Comparison of ENCODE assay signal across 19 cellular contexts in the genomic region with DNA sequence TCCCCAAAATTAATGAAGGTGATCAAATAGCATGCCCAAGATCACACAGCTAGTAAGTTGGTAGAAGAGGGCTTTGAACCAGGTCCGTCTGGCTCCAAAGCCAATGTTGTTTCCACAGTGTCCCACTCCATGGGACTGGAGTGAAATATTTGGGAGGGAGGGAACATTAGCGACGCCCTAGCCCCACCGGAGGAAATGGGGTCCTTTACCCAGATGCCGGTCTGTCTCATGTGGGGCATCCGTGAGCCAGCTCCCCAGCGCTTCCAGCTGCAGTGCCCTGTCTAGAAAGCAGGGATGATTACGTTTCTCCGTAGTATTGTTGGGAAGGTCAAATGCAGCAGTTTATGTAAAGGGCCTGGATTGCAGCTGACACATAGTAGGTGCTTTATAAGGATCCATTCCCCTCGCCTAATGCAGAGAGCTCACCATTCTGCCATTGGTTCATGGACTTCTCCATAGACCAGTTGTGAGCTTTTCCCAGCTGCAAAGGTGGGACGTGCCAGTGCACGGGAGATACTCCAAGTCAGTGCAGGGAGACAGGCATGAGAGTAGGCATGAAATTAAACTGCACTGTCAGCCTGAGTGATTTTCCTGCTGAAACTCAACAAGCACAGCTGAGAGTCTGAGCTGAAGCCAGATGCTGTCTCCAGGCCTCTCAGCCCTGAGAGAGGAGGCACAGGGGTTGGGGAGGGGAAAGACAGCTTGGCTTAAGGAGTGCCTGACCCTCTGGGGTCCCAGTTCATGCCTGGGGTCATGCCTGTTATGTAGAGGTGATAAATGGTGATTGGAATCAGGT. TPM values are rescaled to one million over a fixed set of nuclear protein-coding genes. Genes with fewer than 3 reads are reported as not detected.
A peak's percentile ranks its signal among the peaks of the same experiment; 100 is the strongest.
DNase-seq lines count a peak whose midpoint lies in the region; ATAC-seq and TF ChIP-seq lines count a peak whose summit lies in the region.
"Had no signal": no experiment of that assay in that cellular context is flagged by ENCODE, and none has a peak within 500 bp of the region (broad histone marks: within the 10 kb centered on the region; RNA-seq: fewer than 3 reads in every experiment).

No MANE protein-coding gene starts in this region.

- POLR2A ChIA-PET in WTC11 (lab: Charles Lee): interaction anchor here (0.6 kb wide), 1 partner anchor 76 kb away, joined by 3 read pairs; no protein-coding TSS in a partner anchor

- H3K9me3 ChIP-seq in DOHH2 (ENCODE audit: control insufficient read depth, insufficient read depth, low read length): no peaks in the 10 kb centered on the region
- no peaks in the 10 kb centered on the region for H3K9me3 ChIP-seq in neural cell (ENCODE audit: low read length)
- H3K9me3 ChIP-seq: body of pancreas, esophagus squamous epithelium, HAP-1, mucosa of descending colon, prostate gland had no signal

- H3K36me3 ChIP-seq in DOHH2 (ENCODE audit: control insufficient read depth, low read length) (no peaks in the 10 kb centered on the region), neural cell (ENCODE audit: insufficient read depth, low read length) (no peaks in the 10 kb centered on the region)
- H3K36me3 ChIP-seq: HAP-1, prostate gland had no signal

- H3K4me3 ChIP-seq in DOHH2 (ENCODE audit: low read length) (no peak overlapping the region), neural cell (ENCODE audit: low read length) (no peak overlapping the region)
- H3K4me3 ChIP-seq: body of pancreas, esophagus squamous epithelium, HAP-1, mucosa of descending colon, prostate gland had no signal

- no peaks in the 10 kb centered on the region for H3K27me3 Mint-ChIP-seq in WTC11 (ENCODE audit: low read depth)
- no peaks in the 10 kb centered on the region for H3K27me3 Mint-ChIP-seq in activated T-cell treated with anti-CD3 and anti-CD28 coated beads, Interleukin-2, amount 50 U/mL, for 24 hours
- H3K27me3 Mint-ChIP-seq: activated B cell treated with CpG ODN at 0.5 μM for 24 hours; activated naive CD8-positive, alpha-beta T cell treated with anti-CD3 and anti-CD28 coated beads, Interleukin-2, amount 50 U/mL, for 24 hours had no signal

- H3K27ac ChIP-seq in DOHH2 (ENCODE audit: low read depth, low read length): no peak overlapping the region
- no peak overlapping the region for H3K27ac ChIP-seq in neural cell (ENCODE audit: low read length)
- H3K27ac ChIP-seq: 22Rv1, body of pancreas, esophagus squamous epithelium, prostate gland had no signal

- H4K20me1 ChIP-seq in DOHH2 (ENCODE audit: control insufficient read depth, insufficient read depth, low read depth, low read length): no peaks in the 10 kb centered on the region; the same call in 1 of the 2 replicates
- no peaks in the 10 kb centered on the region for H4K20me1 ChIP-seq in neural cell (ENCODE audit: insufficient read depth)

- H3K9me2 ChIP-seq in DOHH2 (replicated peaks; ENCODE audit: control insufficient read depth, low read length): no peaks in the 10 kb centered on the region
- no peaks in the 10 kb centered on the region for H3K9me2 ChIP-seq in neural cell (ENCODE audit: insufficient read depth, low read length)

- H3K4me2 ChIP-seq in DOHH2 (ENCODE audit: low read length): no peak overlapping the region
- no peak overlapping the region for H3K4me2 ChIP-seq in neural cell (ENCODE audit: low read length)

- no peaks in the 10 kb centered on the region for H3K4me1 Mint-ChIP-seq in WTC11
- H3K4me1 Mint-ChIP-seq in activated T-cell treated with anti-CD3 and anti-CD28 coated beads, Interleukin-2, amount 50 U/mL, for 24 hours (ENCODE audit: low read depth): no peaks in the 10 kb centered on the region
- H3K4me1 Mint-ChIP-seq: activated B cell treated with CpG ODN at 0.5 μM for 24 hours; activated naive CD8-positive, alpha-beta T cell treated with anti-CD3 and anti-CD28 coated beads, Interleukin-2, amount 50 U/mL, for 24 hours had no signal

- no peak overlapping the region for H3K4me3 Mint-ChIP-seq in WTC11
- no peak overlapping the region for H3K4me3 Mint-ChIP-seq in activated T-cell treated with anti-CD3 and anti-CD28 coated beads, Interleukin-2, amount 50 U/mL, for 24 hours
- H3K4me3 Mint-ChIP-seq: activated B cell treated with CpG ODN at 0.5 μM for 24 hours; activated naive CD8-positive, alpha-beta T cell treated with anti-CD3 and anti-CD28 coated beads, Interleukin-2, amount 50 U/mL, for 24 hours had no signal

- ATAC-seq in WTC11 (no peak), HG03442 (IDR thresholded peaks at IDR 0.05; ENCODE audit: unreplicated experiment) (no peak)
- ATAC-seq: activated naive CD8-positive, alpha-beta T cell treated with anti-CD3 and anti-CD28 coated beads, Interleukin-2, amount 50 U/mL, for 24 hours had no signal

- no peaks in the 10 kb centered on the region for H3K4me1 ChIP-seq in DOHH2 (ENCODE audit: control insufficient read depth, low read length)
- H3K4me1 ChIP-seq: HAP-1, prostate gland had no signal

- H3K79me2 ChIP-seq in DOHH2 (ENCODE audit: control insufficient read depth, low read length) (no peaks in the 10 kb centered on the region), neural cell (replicated peaks; ENCODE audit: insufficient read depth, low read length) (no peaks in the 10 kb centered on the region)

- peaks cover 11% of the 10 kb centered on the region; the same call in 1 of the 2 replicates for H3K36me3 Mint-ChIP-seq in WTC11
- H3K36me3 Mint-ChIP-seq in activated T-cell treated with anti-CD3 and anti-CD28 coated beads, Interleukin-2, amount 50 U/mL, for 24 hours (ENCODE audit: low read depth): peaks cover 23% of the 10 kb centered on the region

- no peaks in the 10 kb centered on the region for H3K9me3 Mint-ChIP-seq in WTC11
- H3K9me3 Mint-ChIP-seq in activated T-cell treated with anti-CD3 and anti-CD28 coated beads, Interleukin-2, amount 50 U/mL, for 24 hours: no peaks in the 10 kb centered on the region
- H3K9me3 Mint-ChIP-seq: activated B cell treated with CpG ODN at 0.5 μM for 24 hours; activated naive CD8-positive, alpha-beta T cell treated with anti-CD3 and anti-CD28 coated beads, Interleukin-2, amount 50 U/mL, for 24 hours had no signal

- no peak overlapping the region for H2AFZ ChIP-seq in neural cell (ENCODE audit: low read depth, low read length)

- peak overlapping the region; percentile 77; the same call in 1 of the 2 replicates for H3K27ac Mint-ChIP-seq in WTC11
- H3K27ac Mint-ChIP-seq in activated T-cell treated with anti-CD3 and anti-CD28 coated beads, Interleukin-2, amount 50 U/mL, for 24 hours: no peak overlapping the region
- H3K27ac Mint-ChIP-seq: activated B cell treated with CpG ODN at 0.5 μM for 24 hours; activated naive CD8-positive, alpha-beta T cell treated with anti-CD3 and anti-CD28 coated beads, Interleukin-2, amount 50 U/mL, for 24 hours had no signal

- DNase-seq in DMS 273 (lab: John Stamatoyannopoulos, UW; ENCODE audit: unreplicated experiment) (peak; percentile 27), DMS 273 treated with DMSO at 0.1 percent for 48 hours (lab: John Stamatoyannopoulos, UW) (no peak), WTC11 (ENCODE audit: low spot score) (no peak)
- DNase-seq in activated T-cell treated with anti-CD3 and anti-CD28 coated beads, Interleukin-2, amount 50 U/mL, for 24 hours: no peak
- DNase-seq in effector CD8-positive, alpha-beta T cell (lab: John Stamatoyannopoulos, UW): no peak
- DNase-seq: esophagus squamous epithelium, NCI-H2081 treated with DMSO at 0.1 percent for 48 hours had no signal

- TF ChIP-seq RAD21 in neural cell (conservative IDR thresholded peaks at IDR 0.05): no peak

- CTCF ChIA-PET in WTC11 (lab: Charles Lee): interaction anchor here (0.6 to 7.5 kb wide), 45 partner anchors 9 to 705 kb away, joined by 3 to 140 read pairs (median 5); a partner anchor contains a TSS

- H3K27me3 ChIP-seq in DOHH2 (ENCODE audit: control insufficient read depth, low read length) (no peaks in the 10 kb centered on the region), neural cell (ENCODE audit: insufficient read depth, low read depth, low read length) (no peaks in the 10 kb centered on the region)
- H3K27me3 ChIP-seq: body of pancreas, esophagus squamous epithelium had no signal

- no peak for TF ChIP-seq EP300 in neural cell (conservative IDR thresholded peaks at IDR 0.05; ENCODE audit: poor library complexity, severe bottlenecking)

- peak; percentile 31 for TF ChIP-seq CTCF in DOHH2 (IDR thresholded peaks at IDR 0.05; ENCODE audit: low read depth, low read length, poor library complexity, severe bottlenecking)
- no peak for TF ChIP-seq CTCF in WTC11 (IDR thresholded peaks at IDR 0.05)
- TF ChIP-seq CTCF in neural cell (IDR thresholded peaks at IDR 0.05; ENCODE audit: poor library complexity, severe bottlenecking): peak; percentile 19

- H3F3A ChIP-seq in DOHH2 (ENCODE audit: control insufficient read depth, insufficient read depth): no peaks in the 10 kb centered on the region
- H3F3A ChIP-seq in neural cell (ENCODE audit: insufficient read depth, low read length, poor library complexity, severe bottlenecking): no peaks in the 10 kb centered on the region

- no peak overlapping the region for H3K9ac ChIP-seq in neural cell (ENCODE audit: low read length)

TF ChIP-seq in WTC11, 78 proteins besides CTCF, POLR2A, EP300 and RAD21 (continues in another document):
- TF ChIP-seq MXD4 (CRISPR knock-in tag; IDR thresholded peaks at IDR 0.05; ENCODE audit: borderline replicate concordance) (no peak), KAT7 (CRISPR knock-in tag; IDR thresholded peaks at IDR 0.05; ENCODE audit: borderline replicate concordance) (no peak), NR3C1 (CRISPR knock-in tag; conservative IDR thresholded peaks at IDR 0.05; ENCODE audit: low read depth) (no peak)

TF ChIP-seq in neural cell, 6 proteins besides CTCF, POLR2A, EP300 and RAD21 (continues in another document):
- no peak for TF ChIP-seq EZH2 (IDR thresholded peaks at IDR 0.05; ENCODE audit: borderline replicate concordance, insufficient read depth, low read length, poor library complexity, severe bottlenecking)
- TF ChIP-seq POLR2AphosphoS5 (IDR thresholded peaks at IDR 0.05): no peak

RNA-seq across cellular contexts. Expression of a gene that starts 24.7 kb away (rescaled TPM):
- 135 to 147 TPM (median 136 TPM) in 3 replicates for total RNA-seq in WTC11 (2021)
- polyA plus RNA-seq in neural cell: 49.8 and 58.4 TPM in 2 replicates
- 73.5 and 74.0 TPM in 2 replicates for polyA minus RNA-seq in neural cell

RNA-seq across cellular contexts. Expression of a gene that starts 50.7 kb away (rescaled TPM):
- total RNA-seq in WTC11 (2021): 7.7 to 19.2 TPM (median 9.2 TPM) in 3 replicates
- not detected in 2 replicates for polyA plus RNA-seq in neural cell
- polyA minus RNA-seq in neural cell: not detected in 2 replicates
- total RNA-seq: activated B cell treated with CpG ODN at 0.5 μM for 24 hours, body of pancreas, frontal cortex, prostate gland, Right ventricle myocardium superior had no signal
